In genomic region chr3:106920609-106921008, GRCh38 we compare ENCODE assay signal across 24 cellular contexts.
"Had no signal": no experiment of that assay in that cellular context is flagged by ENCODE, and none has a peak within 500 bp of the region (broad histone marks: within the 10 kb centered on the region; RNA-seq: fewer than 3 reads in every experiment).

No MANE protein-coding gene starts in this region.

- H3K79me2 ChIP-seq: hepatocyte had no signal

- H3K36me3 ChIP-seq: colonic mucosa, esophagus squamous epithelium, heart left ventricle, left lung, lower lobe of right lung had no signal

- H3K4me3 ChIP-seq: colonic mucosa, esophagus squamous epithelium, gastroesophageal sphincter, heart left ventricle, hepatocyte, left lung, lower lobe of right lung had no signal

- H3K27ac ChIP-seq: colonic mucosa, epithelial cell of prostate, esophagus squamous epithelium, gastroesophageal sphincter, heart left ventricle, hepatocyte, left lung, lower lobe of right lung had no signal

- ATAC-seq: effector memory CD8-positive, alpha-beta T cell; esophagus mucosa; gastroesophageal sphincter; heart left ventricle; left cardiac atrium; left lung; left ventricle myocardium superior; lower lobe of right lung; naive thymus-derived CD4-positive, alpha-beta T cell had no signal

- H2AFZ ChIP-seq: hepatocyte had no signal

- H3K4me1 ChIP-seq: colonic mucosa, esophagus squamous epithelium, gastroesophageal sphincter, heart left ventricle, left lung, lower lobe of right lung had no signal

- H3K4me2 ChIP-seq: hepatocyte had no signal

- H3K9me3 ChIP-seq: colonic mucosa, esophagus squamous epithelium, gastroesophageal sphincter, heart left ventricle, left lung, lower lobe of right lung had no signal

- H3K27me3 ChIP-seq: colonic mucosa, esophagus squamous epithelium, gastroesophageal sphincter, heart left ventricle, hepatocyte, left lung had no signal

- DNase-seq: colonic mucosa; cortex of kidney; effector CD8-positive, alpha-beta T cell; effector memory CD8-positive, alpha-beta T cell; endodermal cell; erythroblast; esophagus squamous epithelium; foreskin fibroblast; foreskin melanocyte; heart left ventricle; hypothalamus; immature natural killer cell; islet precursor cell; left cardiac atrium; left lung; left ventricle myocardium superior; lower lobe of right lung; mesenchymal stem cell; midbrain; naive thymus-derived CD4-positive, alpha-beta T cell had no signal
